8 cellular contexts compared by ENCODE assay signal in the genomic region with DNA sequence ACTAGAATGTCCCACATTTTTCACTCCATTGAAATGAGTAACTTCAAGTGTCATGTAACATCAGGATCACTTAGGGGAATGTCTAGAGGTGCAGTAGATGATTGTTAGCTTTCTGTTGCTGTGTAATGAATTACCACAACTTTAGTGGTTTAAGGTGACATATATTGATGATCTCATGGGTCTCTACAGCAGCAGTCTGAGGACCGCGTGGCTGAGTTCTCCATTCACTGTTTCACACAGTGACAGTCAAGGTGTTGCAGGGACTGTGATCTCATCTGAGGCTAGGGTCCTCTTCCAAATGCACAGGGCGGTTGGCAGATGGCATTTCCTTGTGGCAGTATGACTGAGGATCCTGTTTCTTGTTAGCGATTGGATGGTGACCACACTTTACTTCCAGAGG.
DNase-seq lines count a peak whose midpoint lies in the region; ATAC-seq, FAIRE-seq and TF ChIP-seq lines count a peak whose summit lies in the region.
"Had no signal": no experiment of that assay in that cellular context is flagged by ENCODE, and none has a peak within 500 bp of the region (broad histone marks: within the 10 kb centered on the region; RNA-seq: fewer than 3 reads in every experiment).

No MANE protein-coding gene starts in this region.

- H3K27me3 ChIP-seq in Peyer's patch (no peaks in the 10 kb centered on the region), SJCRH30 (no peaks in the 10 kb centered on the region)

- H3K4me3 Mint-ChIP-seq in central memory CD8-positive, alpha-beta T cell, result peak overlapping the region; percentile 64
- H3K4me3 Mint-ChIP-seq in stimulated activated memory B cell treated with anti-CD40 and anti-IgM and Interleukin-4, amounts not matched to agents 10 μg/mL and 1 μg/mL and 100 μg/mL, for 72 hours, result no peak overlapping the region

- DNase-seq in Peyer's patch (peak in 2 of 3 donors; percentile 25 to 53), SJCRH30 (no peak), H4 (ENCODE audit: low spot score) (no peak), frontal cortex (ENCODE audit: low spot score in 2 of 2) (no peak)
- peak; percentile 41 to 69 for DNase-seq in central memory CD8-positive, alpha-beta T cell (ENCODE audit: low spot score in 2 of 2)

- H3K4me3 ChIP-seq in Peyer's patch (no peak overlapping the region), SJCRH30 (no peak overlapping the region)

- TF ChIP-seq POLR2A in Peyer's patch (IDR thresholded peaks at IDR 0.05), result no peak

- H3K36me3 ChIP-seq in Peyer's patch, result no peaks in the 10 kb centered on the region
- H3K36me3 ChIP-seq in SJCRH30, result no peaks in the 10 kb centered on the region

- H3K27ac Mint-ChIP-seq in central memory CD8-positive, alpha-beta T cell (ENCODE audit: low read depth), result no peak overlapping the region
- H3K27ac Mint-ChIP-seq in stimulated activated memory B cell treated with anti-CD40 and anti-IgM and Interleukin-4, amounts not matched to agents 10 μg/mL and 1 μg/mL and 100 μg/mL, for 72 hours, result peak overlapping the region; percentile 83

- no peak for TF ChIP-seq CTCF in Peyer's patch (IDR thresholded peaks at IDR 0.05)

- H3K27ac ChIP-seq in Peyer's patch (peak overlapping the region; percentile 62 to 67 (median 64)), SJCRH30 (no peak overlapping the region)

- H3K4me1 ChIP-seq in Peyer's patch, result no peaks in the 10 kb centered on the region
- H3K4me1 ChIP-seq in SJCRH30, result no peaks in the 10 kb centered on the region

- H3K9me3 ChIP-seq in Peyer's patch (no peaks in the 10 kb centered on the region), SJCRH30 (replicated peaks) (no peaks in the 10 kb centered on the region)

- no peak for FAIRE-seq in frontal cortex (lab: Jason Lieb, UNC)
- FAIRE-seq: endothelial cell of umbilical vein had no signal

- peaks cover 12% of the 10 kb centered on the region for H3K9me3 Mint-ChIP-seq in central memory CD8-positive, alpha-beta T cell
- peaks cover 8% of the 10 kb centered on the region for H3K9me3 Mint-ChIP-seq in stimulated activated memory B cell treated with anti-CD40 and anti-IgM and Interleukin-4, amounts not matched to agents 10 μg/mL and 1 μg/mL and 100 μg/mL, for 72 hours

- no peaks in the 10 kb centered on the region for H3K27me3 Mint-ChIP-seq in central memory CD8-positive, alpha-beta T cell
- no peaks in the 10 kb centered on the region for H3K27me3 Mint-ChIP-seq in stimulated activated memory B cell treated with anti-CD40 and anti-IgM and Interleukin-4, amounts not matched to agents 10 μg/mL and 1 μg/mL and 100 μg/mL, for 72 hours

- peaks cover 34% of the 10 kb centered on the region for H3K36me3 Mint-ChIP-seq in central memory CD8-positive, alpha-beta T cell (ENCODE audit: insufficient read depth)
- H3K36me3 Mint-ChIP-seq in stimulated activated memory B cell treated with anti-CD40 and anti-IgM and Interleukin-4, amounts not matched to agents 10 μg/mL and 1 μg/mL and 100 μg/mL, for 72 hours, result peaks cover 22% of the 10 kb centered on the region

- peak; percentile 62 for ATAC-seq in GM21717 (IDR thresholded peaks at IDR 0.05; ENCODE audit: unreplicated experiment)
- ATAC-seq in central memory CD8-positive, alpha-beta T cell (replicated peaks; ENCODE audit: extremely low read depth, poor library complexity, severe bottlenecking), result peak; percentile 77
- no peak for ATAC-seq in stimulated activated memory B cell treated with anti-CD40 and anti-IgM and Interleukin-4, amounts not matched to agents 10 μg/mL and 1 μg/mL and 100 μg/mL, for 72 hours

- H3K4me1 Mint-ChIP-seq in central memory CD8-positive, alpha-beta T cell, result peaks cover 11% of the 10 kb centered on the region
- H3K4me1 Mint-ChIP-seq in stimulated activated memory B cell treated with anti-CD40 and anti-IgM and Interleukin-4, amounts not matched to agents 10 μg/mL and 1 μg/mL and 100 μg/mL, for 72 hours, result peaks cover 41% of the 10 kb centered on the region

Comparison
In these comparisons a context has a peak if more than half of its experiments do, and no peak if none do; other contexts are left out.
1. DNase-seq: peak in Peyer's patch (2 of 3) and central memory CD8-positive, alpha-beta T cell (2 of 2); none in SJCRH30 (0 of 2), H4 (single experiment) and frontal cortex (0 of 2).